ENCODE assay signal across 8 cellular contexts in the genomic region with DNA sequence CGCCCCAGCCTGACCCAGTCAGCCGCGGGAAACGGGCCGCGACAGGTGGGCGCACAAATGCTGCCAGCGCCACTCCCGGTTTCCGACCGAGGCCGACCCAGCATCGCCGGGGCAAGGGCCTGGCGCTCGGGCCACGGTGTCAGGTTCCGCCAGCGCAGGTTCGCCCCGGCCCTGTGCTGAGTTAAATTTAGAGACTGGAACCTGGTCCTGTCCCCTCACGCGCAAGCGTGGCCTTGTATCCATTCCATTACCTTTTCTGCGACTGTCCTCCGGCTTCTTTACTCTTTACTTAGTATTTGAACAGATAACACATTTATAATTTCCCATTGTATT. TPM values are rescaled to one million over a fixed set of nuclear protein-coding genes. Genes with fewer than 3 reads are reported as not detected.
DNase-seq lines count a peak whose midpoint lies in the region; FAIRE-seq and TF ChIP-seq lines count a peak whose summit lies in the region.
"Had no signal": no experiment of that assay in that cellular context is flagged by ENCODE, and none has a peak within 500 bp of the region (broad histone marks: within the 10 kb centered on the region; RNA-seq: fewer than 3 reads in every experiment).

No MANE protein-coding gene starts in this region.

- intact Hi-C loops in activated CD4-positive, alpha-beta T cell treated with anti-CD3 and anti-CD28 coated beads, Interleukin-2, amount 10 ng/mL, durations not matched to agents 24 days and 14 days (cut with micrococcal nuclease) = no loop called here
- intact Hi-C loops in left ventricle myocardium inferior (cut with micrococcal nuclease) (no loop called here), posterior vena cava (cut with DNase I) (no loop called here)

- no peak for TF ChIP-seq CTCF in left ventricle myocardium inferior (IDR thresholded peaks at IDR 0.05; ENCODE audit: borderline replicate concordance)

- H3K4me3 ChIP-seq in left ventricle myocardium inferior (peak overlapping the region; percentile 73), thymus (ENCODE audit: low read length) (peak overlapping the region; percentile 53)

- H3K36me3 Mint-ChIP-seq in activated CD4-positive, alpha-beta T cell treated with anti-CD3 and anti-CD28 coated beads, Interleukin-2, amount 10 ng/mL, durations not matched to agents 24 days and 14 days (ENCODE audit: low read depth) = peaks cover 13% of the 10 kb centered on the region

- peak overlapping the region; percentile 91 for H3K4me3 Mint-ChIP-seq in activated CD4-positive, alpha-beta T cell treated with anti-CD3 and anti-CD28 coated beads, Interleukin-2, amount 10 ng/mL, durations not matched to agents 24 days and 14 days

- H3K36me3 ChIP-seq in left ventricle myocardium inferior (no peaks in the 10 kb centered on the region), thymus (ENCODE audit: control insufficient read depth, insufficient read depth) (no peaks in the 10 kb centered on the region)

- DNase-seq in activated CD4-positive, alpha-beta T cell treated with anti-CD3 and anti-CD28 coated beads, Interleukin-2, amount 10 ng/mL, durations not matched to agents 24 days and 14 days = no peak
- DNase-seq in activated CD4-positive, alpha-beta T cell treated with anti-CD3 and anti-CD28 coated beads for 1 hour = no peak
- no peak for DNase-seq in left ventricle myocardium inferior
- DNase-seq in HTR-8/SVneo (ENCODE audit: insufficient read length, low spot score) = no peak
- DNase-seq in posterior vena cava (ENCODE audit: low spot score) = no peak

- no peaks in the 10 kb centered on the region for H3K9me3 ChIP-seq in left ventricle myocardium inferior (replicated peaks)
- no peaks in the 10 kb centered on the region for H3K9me3 ChIP-seq in thymus (ENCODE audit: control insufficient read depth)

- peak overlapping the region; percentile 90 for H3K27ac ChIP-seq in left ventricle myocardium inferior (replicated peaks)
- H3K27ac ChIP-seq in thymus (ENCODE audit: low read depth) = no peak overlapping the region
- H3K27ac ChIP-seq: C4-2B had no signal

- H3K27ac Mint-ChIP-seq in activated CD4-positive, alpha-beta T cell treated with anti-CD3 and anti-CD28 coated beads, Interleukin-2, amount 10 ng/mL, durations not matched to agents 24 days and 14 days = peak overlapping the region; percentile 91

- H3K4me1 ChIP-seq in left ventricle myocardium inferior (peaks cover 37% of the 10 kb centered on the region), thymus (ENCODE audit: control insufficient read depth, insufficient read depth, low read length) (peaks cover 15% of the 10 kb centered on the region)

- WGBS in thymus = 2% methylated on average over 26 of the region's 26 CpGs

- no peaks in the 10 kb centered on the region for H3K27me3 ChIP-seq in left ventricle myocardium inferior (ENCODE audit: low read depth)
- H3K27me3 ChIP-seq in thymus (ENCODE audit: control insufficient read depth, insufficient read depth) = peaks cover 57% of the 10 kb centered on the region

- peaks cover 30% of the 10 kb centered on the region for H3K4me1 Mint-ChIP-seq in activated CD4-positive, alpha-beta T cell treated with anti-CD3 and anti-CD28 coated beads, Interleukin-2, amount 10 ng/mL, durations not matched to agents 24 days and 14 days

- peaks cover 39% of the 10 kb centered on the region for H3K27me3 Mint-ChIP-seq in activated CD4-positive, alpha-beta T cell treated with anti-CD3 and anti-CD28 coated beads, Interleukin-2, amount 10 ng/mL, durations not matched to agents 24 days and 14 days

- peaks cover 8% of the 10 kb centered on the region for H3K9me3 Mint-ChIP-seq in activated CD4-positive, alpha-beta T cell treated with anti-CD3 and anti-CD28 coated beads, Interleukin-2, amount 10 ng/mL, durations not matched to agents 24 days and 14 days

- no peak for FAIRE-seq in HTR-8/SVneo (lab: Jason Lieb, UNC)

RNA-seq across cellular contexts. Expression of a gene that starts 0.4 kb away (rescaled TPM):
- 2.7 TPM in 2 replicates for total RNA-seq in activated CD4-positive, alpha-beta T cell treated with anti-CD3 and anti-CD28 coated beads, Interleukin-2, amount 10 ng/mL, durations not matched to agents 24 days and 14 days
- total RNA-seq in left ventricle myocardium inferior (6.4 TPM), posterior vena cava (1 to 10 TPM; 3.1 to 3.5 TPM)
- polyA plus RNA-seq in thymus = 5.3 TPM

RNA-seq across cellular contexts. Expression of a gene that starts 17.7 kb away (rescaled TPM):
- 31.6 and 35.2 TPM in 2 replicates for total RNA-seq in activated CD4-positive, alpha-beta T cell treated with anti-CD3 and anti-CD28 coated beads, Interleukin-2, amount 10 ng/mL, durations not matched to agents 24 days and 14 days
- total RNA-seq in left ventricle myocardium inferior (26.4 TPM), posterior vena cava (10 to 100 TPM; 15.2 to 20.4 TPM)
- 25.8 TPM for polyA plus RNA-seq in thymus

RNA-seq across cellular contexts. Expression of a gene that starts 38.3 kb away (rescaled TPM):
- 2,172 and 2,196 TPM in 2 replicates for total RNA-seq in activated CD4-positive, alpha-beta T cell treated with anti-CD3 and anti-CD28 coated beads, Interleukin-2, amount 10 ng/mL, durations not matched to agents 24 days and 14 days
- total RNA-seq in left ventricle myocardium inferior = 628 TPM
- polyA plus RNA-seq in thymus = 2,214 TPM
- total RNA-seq in posterior vena cava = 1,000 to 10,000 TPM; 1,013 to 1,030 TPM

RNA-seq across cellular contexts. Expression of a gene that starts 55.6 kb away (rescaled TPM):
- 15.7 and 16.8 TPM in 2 replicates for total RNA-seq in activated CD4-positive, alpha-beta T cell treated with anti-CD3 and anti-CD28 coated beads, Interleukin-2, amount 10 ng/mL, durations not matched to agents 24 days and 14 days
- total RNA-seq in left ventricle myocardium inferior = 8.5 TPM
- 35.2 TPM for polyA plus RNA-seq in thymus
- total RNA-seq in posterior vena cava = 10 to 100 TPM in 1 of 2 donors, 1 to 10 TPM in 1; 9.5 to 12.1 TPM

RNA-seq across cellular contexts. Expression of a gene that starts 58.0 kb away (rescaled TPM):
- not detected in 2 replicates for total RNA-seq in activated CD4-positive, alpha-beta T cell treated with anti-CD3 and anti-CD28 coated beads, Interleukin-2, amount 10 ng/mL, durations not matched to agents 24 days and 14 days
- total RNA-seq in left ventricle myocardium inferior (not detected), posterior vena cava (not detected)
- under 0.01 TPM for polyA plus RNA-seq in thymus
- total RNA-seq: NCI-H460 had no signal
